In genomic region chr1:1360511-1361169, GRCh38 we compare ENCODE assay signal across 9 cellular contexts. TPM values are rescaled to one million over a fixed set of nuclear protein-coding genes. Genes with fewer than 3 reads are reported as not detected.
DNase-seq lines count a peak whose midpoint lies in the region; ATAC-seq, FAIRE-seq and TF ChIP-seq lines count a peak whose summit lies in the region.
"Had no signal": no experiment of that assay in that cellular context is flagged by ENCODE, and none has a peak within 500 bp of the region (broad histone marks: within the 10 kb centered on the region; RNA-seq: fewer than 3 reads in every experiment).

No MANE protein-coding gene starts in this region.

- no peaks in the 10 kb centered on the region for H3K36me3 ChIP-seq in HEK293 (ENCODE audit: control insufficient read depth in 2 of 2, insufficient read depth in 1 of 2, low read length in 2 of 2)
- no peaks in the 10 kb centered on the region for H3K36me3 ChIP-seq in keratinocyte (ENCODE audit: control insufficient read depth in 2 of 2, extremely low read depth in 1 of 2, insufficient read depth in 2 of 2, low read length in 2 of 2)
- no peaks in the 10 kb centered on the region for H3K36me3 ChIP-seq in stomach

- TF ChIP-seq POLR2A in stomach (IDR thresholded peaks at IDR 0.05), result no peak

- H3K4me1 ChIP-seq in HEK293 (ENCODE audit: control insufficient read depth, insufficient read depth, low read length) (no peaks in the 10 kb centered on the region), keratinocyte (ENCODE audit: control insufficient read depth, extremely low read depth, insufficient read depth, low read length) (peaks cover 25% of the 10 kb centered on the region), stomach (peaks cover 34 to 64% (median 52%) of the 10 kb centered on the region in 4 donors)

- H3K4me3 Mint-ChIP-seq in brain, result peak overlapping the region in 3 of 5 experiments; percentile 11 to 75 (median 12)
- H3K4me3 Mint-ChIP-seq in activated naive CD8-positive, alpha-beta T cell treated with anti-CD3 and anti-CD28 coated beads, Interleukin-2, amount 50 U/mL, for 24 hours, result no peak overlapping the region

- no peak for ATAC-seq in activated naive CD8-positive, alpha-beta T cell treated with anti-CD3 and anti-CD28 coated beads, Interleukin-2, amount 50 U/mL, for 24 hours

- no peak overlapping the region for H2AFZ ChIP-seq in keratinocyte (ENCODE audit: control insufficient read depth, low read length)

- DNase-seq in keratinocyte (ENCODE audit: low read depth, low spot score) (no peak), stomach (no peak), NCI-H69 (lab: John Stamatoyannopoulos, UW) (no peak), SKM-1 treated with dmso at 0.1 percent for 144 hours (lab: John Stamatoyannopoulos, UW; ENCODE audit: unreplicated experiment) (no peak)
- DNase-seq in stimulated activated CD4-positive, alpha-beta T cell treated with anti-CD3 and anti-CD28 coated beads, Interleukin-4, amount 100 ng/mL, for 4 hours, result no peak
- DNase-seq in activated naive CD8-positive, alpha-beta T cell treated with anti-CD3 and anti-CD28 coated beads, Interleukin-2, amount 50 U/mL, for 24 hours, result no peak

- no peak overlapping the region for H3K27ac ChIP-seq in HEK293 (ENCODE audit: extremely low read depth, low read depth, low read length)
- H3K27ac ChIP-seq in keratinocyte (ENCODE audit: control insufficient read depth, insufficient read depth, low read length), result no peak overlapping the region
- peak overlapping the region; percentile 30 to 89 (median 85) for H3K27ac ChIP-seq in stomach

- WGBS in stomach, 5 donors, result 64 to 69% (median 65%) methylated on average over 19 to 20 of the region's 20 CpGs

- H3K27ac Mint-ChIP-seq in brain, result peak overlapping the region in 4 of 5 experiments; percentile 3 to 93 (median 89)
- H3K27ac Mint-ChIP-seq in activated naive CD8-positive, alpha-beta T cell treated with anti-CD3 and anti-CD28 coated beads, Interleukin-2, amount 50 U/mL, for 24 hours, result no peak overlapping the region

- H3K4me3 ChIP-seq in HEK293 (ENCODE audit: low read depth, low read length) (no peak overlapping the region), keratinocyte (ENCODE audit: control insufficient read depth in 2 of 3, extremely low read depth in 1 of 3, insufficient read depth in 2 of 3, low read depth in 1 of 3, low read length in 3 of 3) (no peak overlapping the region), stomach (no peak overlapping the region)

- H3K4me1 Mint-ChIP-seq in brain, result peaks cover 40% of the 10 kb centered on the region
- H3K4me1 Mint-ChIP-seq in activated naive CD8-positive, alpha-beta T cell treated with anti-CD3 and anti-CD28 coated beads, Interleukin-2, amount 50 U/mL, for 24 hours, result peaks cover 12% of the 10 kb centered on the region

- dilution Hi-C loops in keratinocyte (cut with MboI; ENCODE audit: extremely low pct_ligation_motif_present, low sequenced_read_pairs), result no loop called here

- POLR2A ChIA-PET in HEK293 (lab: Yijun Ruan, JAX), result no interaction called here

- peak overlapping the region; percentile 46 for H3K4me2 ChIP-seq in keratinocyte (ENCODE audit: control insufficient read depth, extremely low read depth, insufficient read depth, low read depth, low read length)

- intact Hi-C loops in stomach (cut with DNase I; ENCODE audit: low total_unique reads), result no loop called here

- TF ChIP-seq CTCF in HEK293 (tag by site-specific recombination; IDR thresholded peaks at IDR 0.05) (no peak), brain (conservative IDR thresholded peaks at IDR 0.05) (no peak), keratinocyte (optimal IDR thresholded peaks at IDR 0.05 in 1 of 3, IDR thresholded peaks at IDR 0.05 in 1 of 3, conservative IDR thresholded peaks at IDR 0.05 in 1 of 3; ENCODE audit: extremely low read depth in 1 of 3, insufficient read depth in 2 of 3, low read length in 3 of 3) (no peak), stomach (IDR thresholded peaks at IDR 0.05) (no peak)

- H3K27me3 Mint-ChIP-seq in brain, result no peaks in the 10 kb centered on the region
- H3K27me3 Mint-ChIP-seq in activated naive CD8-positive, alpha-beta T cell treated with anti-CD3 and anti-CD28 coated beads, Interleukin-2, amount 50 U/mL, for 24 hours, result peaks cover 3% of the 10 kb centered on the region

- H3K9me3 Mint-ChIP-seq in brain, result peaks cover 0 to 7% (median 0%) of the 10 kb centered on the region in 5 experiments
- no peaks in the 10 kb centered on the region for H3K9me3 Mint-ChIP-seq in activated naive CD8-positive, alpha-beta T cell treated with anti-CD3 and anti-CD28 coated beads, Interleukin-2, amount 50 U/mL, for 24 hours

- H3K27me3 ChIP-seq in keratinocyte (ENCODE audit: control insufficient read depth, extremely low read depth, insufficient read depth, low read length), result no peaks in the 10 kb centered on the region
- peaks cover 0 to 50% (median 19%) of the 10 kb centered on the region in 3 donors for H3K27me3 ChIP-seq in stomach

- CTCF ChIA-PET in HEK293 (lab: Yijun Ruan, JAX), result interaction anchor here (0.6 kb wide), 1 partner anchor 11 kb away, joined by 3 read pairs; no protein-coding TSS in a partner anchor

- H3K9me1 ChIP-seq in keratinocyte (ENCODE audit: control insufficient read depth, extremely low read depth, insufficient read depth, low read length), result no peaks in the 10 kb centered on the region

- H3K9ac ChIP-seq in keratinocyte (ENCODE audit: control insufficient read depth, extremely low read depth, insufficient read depth, low read length), result no peak overlapping the region

- no peak for TF ChIP-seq EP300 in stomach (IDR thresholded peaks at IDR 0.05)

- H3K79me2 ChIP-seq in keratinocyte (ENCODE audit: control insufficient read depth, insufficient read depth, low read length), result no peaks in the 10 kb centered on the region

- no peaks in the 10 kb centered on the region for H3K36me3 Mint-ChIP-seq in brain
- no peaks in the 10 kb centered on the region for H3K36me3 Mint-ChIP-seq in activated naive CD8-positive, alpha-beta T cell treated with anti-CD3 and anti-CD28 coated beads, Interleukin-2, amount 50 U/mL, for 24 hours (ENCODE audit: low read depth)

- H3K9me3 ChIP-seq in HEK293 (ENCODE audit: control insufficient read depth, insufficient read depth, low read depth, low read length) (no peaks in the 10 kb centered on the region), keratinocyte (ENCODE audit: control insufficient read depth, low read depth, low read length) (no peaks in the 10 kb centered on the region), stomach (no peaks in the 10 kb centered on the region)

- peak; percentile 81 for FAIRE-seq in keratinocyte (lab: Jason Lieb, UNC)
- FAIRE-seq: GM18507 had no signal

- H4K20me1 ChIP-seq in keratinocyte (ENCODE audit: control insufficient read depth, extremely low read depth, insufficient read depth, low read length), result no peaks in the 10 kb centered on the region

RNA-seq across cellular contexts. Expression of gene MXRA8, which starts 2.3 kb away (rescaled TPM):
- polyA plus RNA-seq in brain (ENCODE audit: insufficient read depth, low read depth, low replicate concordance), result 10.2 TPM
- polyA plus RNA-seq in keratinocyte, result 0.05 to 0.14 TPM in 2 of 3 replicates, not detected in the other
- not detected for polyA plus RNA-seq in keratinocyte (2011; ENCODE audit: low read depth)
- 0.08 and 0.09 TPM in 2 replicates for polyA plus RNA-seq in keratinocyte (2011; cell fraction: cytosol; rRNA removed)
- 0.20 and 0.28 TPM in 2 replicates for polyA plus RNA-seq in keratinocyte (2011; cell fraction: nucleus; rRNA removed)
- polyA plus RNA-seq in keratinocyte (2012; ENCODE audit: low replicate concordance), result 0.42 and 1.9 TPM in 2 replicates
- polyA minus RNA-seq in keratinocyte, result 1.5 TPM in 1 of 3 replicates, not detected in the others
- polyA minus RNA-seq in keratinocyte (2011; cell fraction: cytosol; rRNA and poly(A)+ RNA removed), result not detected
- not detected in 2 replicates for polyA minus RNA-seq in keratinocyte (2011; cell fraction: nucleus; rRNA and poly(A)+ RNA removed)
- 100 to 1,000 TPM in 2 of 5 donors, 10 to 100 TPM in 3; 28.8 to 203 (median 65.6) TPM for total RNA-seq in stomach
- polyA plus RNA-seq in stomach, result 10 to 100 TPM; 23.3 to 33.8 (median 23.6) TPM

RNA-seq across cellular contexts. Expression of gene DVL1, which starts 11.4 kb away (rescaled TPM):
- polyA plus RNA-seq in brain (ENCODE audit: insufficient read depth, low read depth, low replicate concordance), result 61.7 TPM
- polyA plus RNA-seq in keratinocyte, result 28.1 to 68.6 TPM (median 31.6 TPM) in 3 replicates
- polyA plus RNA-seq in keratinocyte (2011; ENCODE audit: low read depth), result 55.8 TPM
- polyA plus RNA-seq in keratinocyte (2011; cell fraction: cytosol; rRNA removed), result 11.1 and 34.0 TPM in 2 replicates
- 84.0 and 105 TPM in 2 replicates for polyA plus RNA-seq in keratinocyte (2011; cell fraction: nucleus; rRNA removed)
- polyA plus RNA-seq in keratinocyte (2012; ENCODE audit: low replicate concordance), result 52.2 and 66.2 TPM in 2 replicates
- polyA minus RNA-seq in keratinocyte, result 26.4 to 34.3 TPM (median 33.9 TPM) in 3 replicates
- polyA minus RNA-seq in keratinocyte (2011; cell fraction: cytosol; rRNA and poly(A)+ RNA removed), result 74.2 TPM
- polyA minus RNA-seq in keratinocyte (2011; cell fraction: nucleus; rRNA and poly(A)+ RNA removed), result 39.9 and 69.1 TPM in 2 replicates
- total RNA-seq in stomach, result 100 to 1,000 TPM in 3 of 5 donors, 10 to 100 TPM in 2; 41.3 to 229 (median 143) TPM
- 10 to 100 TPM; 47.4 to 80.4 (median 64.0) TPM for polyA plus RNA-seq in stomach

RNA-seq across cellular contexts. Expression of gene AURKAIP1, which starts 14.4 kb away (rescaled TPM):
- 217 TPM for polyA plus RNA-seq in brain (ENCODE audit: insufficient read depth, low read depth, low replicate concordance)
- polyA plus RNA-seq in keratinocyte, result 75.8 to 86.9 TPM (median 83.2 TPM) in 3 replicates
- polyA plus RNA-seq in keratinocyte (2011; ENCODE audit: low read depth), result 159 TPM
- 36.7 and 110 TPM in 2 replicates for polyA plus RNA-seq in keratinocyte (2011; cell fraction: cytosol; rRNA removed)
- 32.3 and 40.6 TPM in 2 replicates for polyA plus RNA-seq in keratinocyte (2011; cell fraction: nucleus; rRNA removed)
- 72.4 and 134 TPM in 2 replicates for polyA plus RNA-seq in keratinocyte (2012; ENCODE audit: low replicate concordance)
- 10.8 to 14.5 TPM (median 13.5 TPM) in 3 replicates for polyA minus RNA-seq in keratinocyte
- polyA minus RNA-seq in keratinocyte (2011; cell fraction: cytosol; rRNA and poly(A)+ RNA removed), result 90.7 TPM
- 7.7 and 13.7 TPM in 2 replicates for polyA minus RNA-seq in keratinocyte (2011; cell fraction: nucleus; rRNA and poly(A)+ RNA removed)
- total RNA-seq in stomach, result 100 to 1,000 TPM in 3 of 5 donors, 10 to 100 TPM in 2; 50.9 to 146 (median 104) TPM
- 100 to 1,000 TPM; 244 to 281 (median 259) TPM for polyA plus RNA-seq in stomach

RNA-seq across cellular contexts. Expression of gene TAS1R3, which starts 29.6 kb away (rescaled TPM):
- polyA plus RNA-seq in brain (ENCODE audit: insufficient read depth, low read depth, low replicate concordance) (0.24 TPM), keratinocyte (0.01 to 0.08 TPM (median 0.04 TPM) in 3 replicates), stomach (under 1 TPM in 2 of 3 donors, not detected in 1; 0.10 to 0.31 TPM)
- polyA plus RNA-seq in keratinocyte (2011; ENCODE audit: low read depth), result 0.07 TPM
- polyA plus RNA-seq in keratinocyte (2011; cell fraction: cytosol; rRNA removed), result 0.02 and 0.03 TPM in 2 replicates
- 0.09 and 0.20 TPM in 2 replicates for polyA plus RNA-seq in keratinocyte (2011; cell fraction: nucleus; rRNA removed)
- 0.14 and 0.27 TPM in 2 replicates for polyA plus RNA-seq in keratinocyte (2012; ENCODE audit: low replicate concordance)
- polyA minus RNA-seq in keratinocyte, result 0.03 TPM in 1 of 3 replicates, not detected in the others
- polyA minus RNA-seq in keratinocyte (2011; cell fraction: cytosol; rRNA and poly(A)+ RNA removed), result not detected
- polyA minus RNA-seq in keratinocyte (2011; cell fraction: nucleus; rRNA and poly(A)+ RNA removed), result 0.11 and 0.23 TPM in 2 replicates
- 10 to 100 TPM in 1 of 5 donors, under 1 TPM in 2, not detected in 2; 0.37 to 11.7 (median 0.43) TPM for total RNA-seq in stomach

RNA-seq across cellular contexts. Expression of gene CPTP, which starts 36.0 kb away (rescaled TPM):
- polyA plus RNA-seq in brain (ENCODE audit: insufficient read depth, low read depth, low replicate concordance), result 28.2 TPM
- 5.8 to 14.0 TPM (median 11.8 TPM) in 3 replicates for polyA plus RNA-seq in keratinocyte
- polyA plus RNA-seq in keratinocyte (2011; ENCODE audit: low read depth), result 4.4 TPM
- polyA plus RNA-seq in keratinocyte (2011; cell fraction: cytosol; rRNA removed), result 9.4 and 26.1 TPM in 2 replicates
- polyA plus RNA-seq in keratinocyte (2011; cell fraction: nucleus; rRNA removed), result 8.9 and 14.9 TPM in 2 replicates
- 20.3 and 26.7 TPM in 2 replicates for polyA plus RNA-seq in keratinocyte (2012; ENCODE audit: low replicate concordance)
- 3.9 to 12.4 TPM (median 7.6 TPM) in 3 replicates for polyA minus RNA-seq in keratinocyte
- polyA minus RNA-seq in keratinocyte (2011; cell fraction: cytosol; rRNA and poly(A)+ RNA removed), result 65.6 TPM
- polyA minus RNA-seq in keratinocyte (2011; cell fraction: nucleus; rRNA and poly(A)+ RNA removed), result 11.9 and 14.7 TPM in 2 replicates
- 100 to 1,000 TPM in 1 of 5 donors, 10 to 100 TPM in 2, 1 to 10 TPM in 2; 6.6 to 226 (median 12.3) TPM for total RNA-seq in stomach
- 10 to 100 TPM; 17.3 to 49.1 (median 28.4) TPM for polyA plus RNA-seq in stomach

Comparison
In these comparisons a context has a peak if more than half of its experiments do, and no peak if none do; other contexts are left out.
1. H3K27ac ChIP-seq: peak in stomach (5 of 5); none in HEK293 (single experiment) and keratinocyte (single experiment).